24 cellular contexts compared by ENCODE assay signal in the genomic region with DNA sequence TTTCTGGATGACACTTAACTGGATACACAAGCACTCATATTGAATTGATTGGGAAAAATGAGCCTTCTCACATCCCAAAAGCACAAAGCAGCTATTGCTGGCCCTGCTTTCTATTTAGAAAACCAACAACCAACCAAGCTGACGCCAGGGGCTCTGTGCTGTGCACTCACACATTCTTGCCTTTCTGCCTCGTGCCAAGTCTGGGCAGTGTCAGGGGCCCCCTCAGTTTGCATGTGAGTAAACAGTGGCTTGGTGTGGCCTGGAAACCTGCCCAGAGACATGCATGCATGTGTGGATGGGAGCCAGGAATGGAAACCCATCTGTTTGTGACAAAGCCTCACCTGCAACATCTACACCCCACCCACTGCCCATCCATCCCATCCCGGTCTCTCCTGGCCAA. TPM values are rescaled to one million over a fixed set of nuclear protein-coding genes. Genes with fewer than 3 reads are reported as not detected.
DNase-seq lines count a peak whose midpoint lies in the region; ATAC-seq and TF ChIP-seq lines count a peak whose summit lies in the region.
"Had no signal": no experiment of that assay in that cellular context is flagged by ENCODE, and none has a peak within 500 bp of the region (broad histone marks: within the 10 kb centered on the region; RNA-seq: fewer than 3 reads in every experiment).

No MANE protein-coding gene starts in this region.

- peaks cover 33 to 100% (median 85%) of the 10 kb centered on the region in 4 donors for H3K36me3 ChIP-seq in upper lobe of left lung

- TF ChIP-seq CTCF in choroid plexus epithelial cell (conservative IDR thresholded peaks at IDR 0.05; ENCODE audit: low read depth, low read length) (no peak), upper lobe of left lung (IDR thresholded peaks at IDR 0.05) (no peak)

- no peak overlapping the region for H3K4me3 Mint-ChIP-seq in activated T-cell treated with anti-CD3 and anti-CD28 coated beads, Interleukin-2, amount 50 U/mL, for 24 hours
- H3K4me3 Mint-ChIP-seq: activated naive CD8-positive, alpha-beta T cell treated with anti-CD3 and anti-CD28 coated beads for 36 hours; activated T-helper 17 cell treated with anti-CD3 and anti-CD28 coated beads, Interleukin-2, amount 50 U/mL, for 72 hours; dendritic cell treated with granulocyte-macrophage colony-stimulating factor and Interleukin-4, amounts not matched to agents 40 ng/mL and 50 ng/mL, for 4 days had no signal

- peak overlapping the region; percentile 38 for H3K27ac Mint-ChIP-seq in activated T-cell treated with anti-CD3 and anti-CD28 coated beads, Interleukin-2, amount 50 U/mL, for 24 hours
- H3K27ac Mint-ChIP-seq: activated naive CD8-positive, alpha-beta T cell treated with anti-CD3 and anti-CD28 coated beads for 36 hours; activated T-helper 17 cell treated with anti-CD3 and anti-CD28 coated beads, Interleukin-2, amount 50 U/mL, for 72 hours; dendritic cell treated with granulocyte-macrophage colony-stimulating factor and Interleukin-4, amounts not matched to agents 40 ng/mL and 50 ng/mL, for 4 days had no signal

- H3K27me3 ChIP-seq in upper lobe of left lung, result no peaks in the 10 kb centered on the region
- H3K27me3 ChIP-seq: body of pancreas, SJCRH30, spleen had no signal

- H3K9me3 ChIP-seq in upper lobe of left lung, result no peaks in the 10 kb centered on the region
- H3K9me3 ChIP-seq: body of pancreas, SJCRH30, spleen had no signal

- no peaks in the 10 kb centered on the region for H3K4me1 ChIP-seq in upper lobe of left lung
- H3K4me1 ChIP-seq: body of pancreas, SJCRH30, spleen had no signal

- H3K4me1 Mint-ChIP-seq in activated T-cell treated with anti-CD3 and anti-CD28 coated beads, Interleukin-2, amount 50 U/mL, for 24 hours (ENCODE audit: low read depth), result no peaks in the 10 kb centered on the region
- H3K4me1 Mint-ChIP-seq: activated naive CD8-positive, alpha-beta T cell treated with anti-CD3 and anti-CD28 coated beads for 36 hours; activated T-helper 17 cell treated with anti-CD3 and anti-CD28 coated beads, Interleukin-2, amount 50 U/mL, for 72 hours had no signal

- H3K4me3 ChIP-seq in choroid plexus epithelial cell (ENCODE audit: low read depth, low read length) (no peak overlapping the region), upper lobe of left lung (no peak overlapping the region)
- H3K4me3 ChIP-seq: body of pancreas, GM12878, SJCRH30, spleen had no signal

- H3K36me3 Mint-ChIP-seq in activated T-cell treated with anti-CD3 and anti-CD28 coated beads, Interleukin-2, amount 50 U/mL, for 24 hours (ENCODE audit: low read depth), result peaks cover 93% of the 10 kb centered on the region

- TF ChIP-seq EP300 in upper lobe of left lung (IDR thresholded peaks at IDR 0.05), result no peak

- ATAC-seq in upper lobe of left lung (ENCODE audit: low FRiP score in 2 of 2) (no peak), HG03439 (IDR thresholded peaks at IDR 0.05; ENCODE audit: unreplicated experiment) (no peak)
- ATAC-seq: activated T-helper 17 cell treated with anti-CD3 and anti-CD28 coated beads, Interleukin-2, amount 50 U/mL, for 72 hours; body of pancreas; GM12878 had no signal

- no peaks in the 10 kb centered on the region for H3K9me3 Mint-ChIP-seq in activated T-cell treated with anti-CD3 and anti-CD28 coated beads, Interleukin-2, amount 50 U/mL, for 24 hours
- H3K9me3 Mint-ChIP-seq: activated naive CD8-positive, alpha-beta T cell treated with anti-CD3 and anti-CD28 coated beads for 36 hours; activated T-helper 17 cell treated with anti-CD3 and anti-CD28 coated beads, Interleukin-2, amount 50 U/mL, for 72 hours; dendritic cell treated with granulocyte-macrophage colony-stimulating factor and Interleukin-4, amounts not matched to agents 40 ng/mL and 50 ng/mL, for 4 days had no signal

- no peak for TF ChIP-seq POLR2A in upper lobe of left lung (IDR thresholded peaks at IDR 0.05)

- H3K27me3 Mint-ChIP-seq in activated T-cell treated with anti-CD3 and anti-CD28 coated beads, Interleukin-2, amount 50 U/mL, for 24 hours, result no peaks in the 10 kb centered on the region
- H3K27me3 Mint-ChIP-seq: activated naive CD8-positive, alpha-beta T cell treated with anti-CD3 and anti-CD28 coated beads for 36 hours; activated T-helper 17 cell treated with anti-CD3 and anti-CD28 coated beads, Interleukin-2, amount 50 U/mL, for 72 hours; dendritic cell treated with granulocyte-macrophage colony-stimulating factor and Interleukin-4, amounts not matched to agents 40 ng/mL and 50 ng/mL, for 4 days had no signal

- no peak for DNase-seq in activated T-cell treated with anti-CD3 and anti-CD28 coated beads, Interleukin-2, amount 50 U/mL, for 24 hours
- DNase-seq in activated T-cell treated with anti-CD3 and anti-CD28 coated beads for 4 hours, result no peak
- DNase-seq in NCI-H2171 (lab: John Stamatoyannopoulos, UW), result peak; percentile 12
- peak; percentile 42 for DNase-seq in choroid plexus epithelial cell (ENCODE audit: low read depth)
- no peak for DNase-seq in upper lobe of left lung
- no peak for DNase-seq in midbrain (lab: John Stamatoyannopoulos, UW)
- DNase-seq in inferior parietal cortex (ENCODE audit: extremely low spot score), result no peak
- DNase-seq: activated CD4-positive, alpha-beta T cell treated with anti-CD3 and anti-CD28 coated beads for 4 hours; activated naive CD8-positive, alpha-beta T cell treated with anti-CD3 and anti-CD28 coated beads for 36 hours; body of pancreas; hypothalamus; KG1; kidney; NCI-H2107; NCI-H748 treated with DMSO at 0.1 percent for 48 hours; SJCRH30; spleen; stimulated activated CD4-positive, alpha-beta T cell treated with anti-CD3 and anti-CD28 coated beads, Interleukin-4, amount 100 ng/mL, for 4 hours; T-helper 1 cell had no signal

- 74 to 75% methylated on average over 3 of the region's 3 CpGs for WGBS in upper lobe of left lung, 2 donors

- peak overlapping the region in 3 of 4 donors; percentile 37 to 62 (median 40) for H3K27ac ChIP-seq in upper lobe of left lung
- H3K27ac ChIP-seq: body of pancreas, C4-2B, SJCRH30, spleen had no signal

RNA-seq across cellular contexts. Expression of a gene that starts 20.3 kb away (rescaled TPM):
- total RNA-seq in upper lobe of left lung, result 10 to 100 TPM; 17.2 to 79.3 (median 31.8) TPM

RNA-seq across cellular contexts. Expression of a gene that starts 22.2 kb away (rescaled TPM):
- total RNA-seq in upper lobe of left lung, result 100 to 1,000 TPM; 313 to 552 (median 376) TPM

RNA-seq across cellular contexts. Expression of a gene that starts 34.0 kb away (rescaled TPM):
- total RNA-seq in upper lobe of left lung, result 10 to 100 TPM; 23.4 to 36.3 (median 32.9) TPM

RNA-seq across cellular contexts. Expression of a gene that starts 34.3 kb away (rescaled TPM):
- 10 to 100 TPM; 17.1 to 25.2 (median 21.5) TPM for total RNA-seq in upper lobe of left lung

RNA-seq across cellular contexts. Expression of a gene that starts 55.3 kb away (rescaled TPM):
- 10 to 100 TPM in 5 of 6 donors, 1 to 10 TPM in 1; 9.8 to 16.4 (median 13.8) TPM for total RNA-seq in upper lobe of left lung

Comparison
In these comparisons a context has a peak if more than half of its experiments do, and no peak if none do; other contexts are left out.
1. DNase-seq: peak in NCI-H2171 (single experiment) and choroid plexus epithelial cell (single experiment); none in activated T-cell treated with anti-CD3 and anti-CD28 coated beads, Interleukin-2, amount 50 U/mL, for 24 hours (single experiment), activated T-cell treated with anti-CD3 and anti-CD28 coated beads for 4 hours (single experiment), upper lobe of left lung (0 of 2), midbrain (single experiment) and inferior parietal cortex (single experiment).